Comparison of ENCODE assay signal across 1 cellular context in the genomic region with DNA sequence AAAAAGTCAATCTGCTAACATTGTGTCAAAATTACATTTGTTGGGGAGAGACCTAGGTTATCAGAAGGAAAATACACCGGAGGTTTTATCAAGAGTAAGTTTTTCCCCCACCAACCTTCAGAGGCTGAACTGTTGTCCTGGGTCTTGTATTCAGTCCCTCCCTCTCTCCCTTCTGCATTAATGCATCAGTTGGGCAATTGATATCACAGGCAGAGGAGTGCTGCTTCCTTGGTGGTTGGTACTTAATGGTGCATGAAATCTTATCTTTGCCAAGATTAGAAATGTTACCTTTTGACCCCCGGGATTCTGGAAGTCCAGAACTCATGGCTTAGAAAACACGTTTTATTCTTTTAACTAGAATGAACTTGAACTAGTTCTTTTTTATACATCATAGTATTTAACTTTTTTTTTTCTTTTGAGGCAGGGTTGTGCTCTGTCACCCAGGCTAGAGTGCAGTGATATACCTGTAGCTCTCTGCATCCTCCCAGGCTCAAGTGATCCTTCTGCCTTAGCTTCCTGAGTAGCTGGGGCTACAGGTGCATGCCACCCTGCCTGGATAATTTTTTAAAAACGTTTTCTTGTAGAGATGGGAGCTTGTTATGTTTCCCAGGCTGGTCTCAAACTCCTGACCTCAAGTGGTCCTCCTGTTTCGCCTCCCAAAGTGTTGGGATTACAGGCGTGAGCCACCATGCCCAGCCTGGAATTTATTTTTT.
A peak's percentile ranks its signal among the peaks of the same experiment; 100 is the strongest.
TF ChIP-seq lines count a peak whose summit lies in the region.

No MANE protein-coding gene starts in this region.

TF ChIP-seq in PFSK-1, 5 proteins besides CTCF, POLR2A, EP300 and RAD21:
- TF ChIP-seq TAF1 (IDR thresholded peaks at IDR 0.05; ENCODE audit: borderline replicate concordance, insufficient read depth, low read length): no peak
- TF ChIP-seq POLR2AphosphoS5 (IDR thresholded peaks at IDR 0.05; ENCODE audit: low read depth, low read length): 0 out of 2 replicates have a peak, but pooled peaks have one; percentile 56
